Comparison of ENCODE assay signal across 9 cellular contexts in the genomic region with DNA sequence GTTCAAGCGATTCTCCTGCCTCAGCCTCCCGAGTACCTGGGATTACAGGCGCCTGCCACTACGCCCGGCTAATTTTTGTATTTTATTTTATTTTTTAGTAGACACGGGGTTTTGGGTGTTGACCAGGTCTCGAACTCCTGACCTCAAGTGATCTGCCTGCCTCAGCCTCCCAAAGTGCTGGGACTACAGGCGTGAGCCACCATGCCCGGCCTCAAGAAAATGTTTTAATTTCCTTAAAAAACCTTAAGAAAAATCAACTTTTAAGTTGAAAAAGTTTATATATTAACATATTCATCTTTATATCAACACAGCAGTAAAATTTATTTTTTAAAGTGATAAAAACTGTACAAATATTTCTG. TPM values are rescaled to one million over a fixed set of nuclear protein-coding genes. Genes with fewer than 3 reads are reported as not detected.
DNase-seq lines count a peak whose midpoint lies in the region; ATAC-seq, FAIRE-seq and TF ChIP-seq lines count a peak whose summit lies in the region.
"Not testable (repeated sequence)": the region's sequence is repeated elsewhere in the genome, so short reads cannot be mapped to it uniquely, and the experiment has no call there.
"Had no signal": no experiment of that assay in that cellular context is flagged by ENCODE, and none has a peak within 500 bp of the region (broad histone marks: within the 10 kb centered on the region; RNA-seq: fewer than 3 reads in every experiment).

No MANE protein-coding gene starts in this region.

- TF ChIP-seq RAD21 in A549 (conservative IDR thresholded peaks at IDR 0.05 in 1 of 2, IDR thresholded peaks at IDR 0.05 in 1 of 2) = not testable (repeated sequence)

- H3K4me3 ChIP-seq in A549 (peak overlapping the region; percentile 32), GM23248 (peak overlapping the region; percentile 93), OCI-LY7 (ENCODE audit: low read depth, low read length, poor library complexity, severe bottlenecking) (peak overlapping the region; percentile 7), bronchial epithelial cell (ENCODE audit: low read depth, low read length) (peak overlapping the region; percentile 99), heart right ventricle (peak overlapping the region in 9 of 10 donors; percentile 10 to 98 (median 88)), spleen (peak overlapping the region in 7 of 8 donors; percentile 66 to 99 (median 98))

- not testable (repeated sequence) for H3K27ac Mint-ChIP-seq in activated CD8-positive, alpha-beta memory T cell treated with anti-CD3 and anti-CD28 coated beads, Interleukin-2, amount 10 ng/mL, durations not matched to agents 7 days and 5 days
- peak overlapping the region in 9 of 10 donors; percentile 87 to 96 (median 92) for H3K27ac Mint-ChIP-seq in naive thymus-derived CD8-positive, alpha-beta T cell

- H3K36me3 ChIP-seq in GM23248 (ENCODE audit: low read depth); bronchial epithelial cell (ENCODE audit: control insufficient read depth, insufficient read depth, low read length): not testable (repeated sequence)
- H3K36me3 ChIP-seq in OCI-LY7 (ENCODE audit: insufficient read depth, low read length) = peaks cover 13% of the 10 kb centered on the region; the same call in 1 of the 2 replicates
- peaks cover 0 to 11% (median 0%) of the 10 kb centered on the region in 9 donors for H3K36me3 ChIP-seq in heart right ventricle
- peaks cover 0 to 16% (median 0%) of the 10 kb centered on the region in 6 donors for H3K36me3 ChIP-seq in spleen

- peak overlapping the region; percentile 44 for H3K9ac ChIP-seq in GM23248

- BruUV-seq in OCI-LY7 (replicated peaks; lab: Mats Ljungman, UMichigan) = not testable (repeated sequence)

- not testable (repeated sequence) for FAIRE-seq in A549 (lab: Jason Lieb, UNC); bronchial epithelial cell (lab: Jason Lieb, UNC)

- H3K36me3 Mint-ChIP-seq in activated CD8-positive, alpha-beta memory T cell treated with anti-CD3 and anti-CD28 coated beads, Interleukin-2, amount 10 ng/mL, durations not matched to agents 7 days and 5 days; naive thymus-derived CD8-positive, alpha-beta T cell: not testable (repeated sequence)

- not testable (repeated sequence) for H3K27me3 Mint-ChIP-seq in activated CD8-positive, alpha-beta memory T cell treated with anti-CD3 and anti-CD28 coated beads, Interleukin-2, amount 10 ng/mL, durations not matched to agents 7 days and 5 days; naive thymus-derived CD8-positive, alpha-beta T cell

- H3K4me3 Mint-ChIP-seq in activated CD8-positive, alpha-beta memory T cell treated with anti-CD3 and anti-CD28 coated beads, Interleukin-2, amount 10 ng/mL, durations not matched to agents 7 days and 5 days = peak overlapping the region; percentile 90
- peak overlapping the region; percentile 94 to 99 (median 97) for H3K4me3 Mint-ChIP-seq in naive thymus-derived CD8-positive, alpha-beta T cell

- peaks cover 31% of the 10 kb centered on the region for H3K4me1 Mint-ChIP-seq in activated CD8-positive, alpha-beta memory T cell treated with anti-CD3 and anti-CD28 coated beads, Interleukin-2, amount 10 ng/mL, durations not matched to agents 7 days and 5 days
- H3K4me1 Mint-ChIP-seq in naive thymus-derived CD8-positive, alpha-beta T cell = peaks cover 8 to 28% (median 26%) of the 10 kb centered on the region in 4 donors

- not testable (repeated sequence) for ATAC-seq in A549; activated CD8-positive, alpha-beta memory T cell treated with anti-CD3 and anti-CD28 coated beads, Interleukin-2, amount 10 ng/mL, durations not matched to agents 7 days and 5 days; heart right ventricle; naive thymus-derived CD8-positive, alpha-beta T cell

- H3K4me2 ChIP-seq in A549 (peak overlapping the region; percentile 67), GM23248 (ENCODE audit: unreplicated experiment) (peak overlapping the region; percentile 84), OCI-LY7 (ENCODE audit: low read length) (peak overlapping the region; percentile 48)

- H3K9me2 ChIP-seq in GM23248 (ENCODE audit: insufficient read depth); OCI-LY7 (ENCODE audit: insufficient read depth, low read length): not testable (repeated sequence)

- CTCF ChIA-PET in A549 (lab: Yijun Ruan, JAX); OCI-LY7 (lab: Charles Lee; ENCODE audit: unreplicated experiment); activated CD8-positive, alpha-beta memory T cell treated with anti-CD3 and anti-CD28 coated beads, Interleukin-2, amount 10 ng/mL, durations not matched to agents 7 days and 5 days (lab: Charles Lee): not testable (repeated sequence)

- intact Hi-C loops in OCI-LY7 (cut with micrococcal nuclease; ENCODE audit: unreplicated experiment) (loop anchor here (1.0 to 2.0 kb wide), 3 partner anchors 85 to 125 kb away; partner anchors contain the start of genes DHX38, IST1 and TXNL4B), heart right ventricle (cut with DNase I) (loop anchor here in 1 of 10 donors (1.0 kb wide), 1 partner anchor 85 kb away; the partner anchor contains the start of genes DHX38 and TXNL4B)
- intact Hi-C loops in spleen (cut with DNase I; ENCODE audit: low total_unique reads) = not testable (repeated sequence)

- H4K20me1 ChIP-seq in GM23248 (ENCODE audit: insufficient read depth); OCI-LY7 (ENCODE audit: insufficient read depth, low read length): not testable (repeated sequence)

- TF ChIP-seq CTCF in A549 (IDR thresholded peaks at IDR 0.05); OCI-LY7 (conservative IDR thresholded peaks at IDR 0.05; ENCODE audit: low read length); bronchial epithelial cell (IDR thresholded peaks at IDR 0.05; ENCODE audit: insufficient read depth, low read length, severe bottlenecking); heart right ventricle (IDR thresholded peaks at IDR 0.05); spleen (IDR thresholded peaks at IDR 0.05 in 8 of 11, conservative IDR thresholded peaks at IDR 0.05 in 3 of 11): not testable (repeated sequence)

- H3K27ac ChIP-seq in A549 (peak overlapping the region; percentile 57 to 78), OCI-LY7 (ENCODE audit: low read depth, low read length, poor library complexity, severe bottlenecking) (peak overlapping the region; percentile 52), heart right ventricle (peak overlapping the region in 6 of 10 donors; percentile 2 to 66 (median 34)), spleen (peak overlapping the region in 6 of 8 donors; percentile 45 to 86 (median 74))
- not testable (repeated sequence) for H3K27ac ChIP-seq in GM23248

- POLR2A ChIA-PET in A549 (lab: Yijun Ruan, JAX); OCI-LY7 (lab: Charles Lee); naive thymus-derived CD8-positive, alpha-beta T cell (lab: Charles Lee): not testable (repeated sequence)

- DNase-seq in A549 (ENCODE audit: low read depth in 1 of 2, low spot score in 1 of 2); GM23248; OCI-LY7 (ENCODE audit: low spot score); activated CD8-positive, alpha-beta memory T cell treated with anti-CD3 and anti-CD28 coated beads, Interleukin-2, amount 10 ng/mL, durations not matched to agents 7 days and 5 days; bronchial epithelial cell (ENCODE audit: low read depth); heart right ventricle; naive thymus-derived CD8-positive, alpha-beta T cell; spleen: not testable (repeated sequence)

- not testable (repeated sequence) for TF ChIP-seq EP300 in A549 (IDR thresholded peaks at IDR 0.05)

- not testable (repeated sequence) for H3K9me3 ChIP-seq in A549; GM23248 (ENCODE audit: low read depth); OCI-LY7 (ENCODE audit: low read length); heart right ventricle; spleen

- H3K9me3 Mint-ChIP-seq in activated CD8-positive, alpha-beta memory T cell treated with anti-CD3 and anti-CD28 coated beads, Interleukin-2, amount 10 ng/mL, durations not matched to agents 7 days and 5 days (ENCODE audit: low read depth); naive thymus-derived CD8-positive, alpha-beta T cell: not testable (repeated sequence)

- not testable (repeated sequence) for H3F3A ChIP-seq in GM23248 (ENCODE audit: insufficient read depth)

- 72% methylated on average over 9 of the region's 9 CpGs for WGBS in A549 (ENCODE audit: missing lambda C conversion rate)
- WGBS in GM23248 (ENCODE audit: low coverage in 1 of 2, low lambda C conversion rate in 2 of 2, missing lambda C conversion rate in 2 of 2), 2 experiments = 79 to 80% methylated on average over 9 of the region's 9 CpGs
- WGBS in heart right ventricle, 2 donors = 80 to 84% methylated on average over 9 of the region's 9 CpGs
- WGBS in spleen, 5 donors = 79 to 81% (median 79%) methylated on average over 9 of the region's 9 CpGs

- H3K79me2 ChIP-seq in GM23248 (ENCODE audit: insufficient read depth) = not testable (repeated sequence)
- peaks cover 10% of the 10 kb centered on the region; the same call in 1 of the 2 replicates for H3K79me2 ChIP-seq in OCI-LY7 (ENCODE audit: insufficient read depth, low read depth, low read length)

- H3K4me1 ChIP-seq in A549; GM23248 (ENCODE audit: insufficient read depth); OCI-LY7 (ENCODE audit: insufficient read depth, low read length, poor library complexity, severe bottlenecking): not testable (repeated sequence)
- H3K4me1 ChIP-seq in heart right ventricle = peaks cover 0 to 13% (median 10%) of the 10 kb centered on the region in 9 donors
- peaks cover 3 to 34% (median 14%) of the 10 kb centered on the region in 6 donors for H3K4me1 ChIP-seq in spleen

- not testable (repeated sequence) for TF ChIP-seq POLR2A in A549 (IDR thresholded peaks at IDR 0.05; ENCODE audit: low read length); spleen (IDR thresholded peaks at IDR 0.05)

- not testable (repeated sequence) for H3K27me3 ChIP-seq in GM23248 (replicated peaks; ENCODE audit: insufficient read depth); bronchial epithelial cell (ENCODE audit: control insufficient read depth, insufficient read depth, low read length); heart right ventricle; spleen (replicated peaks in 1 of 7)

- in situ Hi-C loops in GM23248 (cut with MboI) = not testable (repeated sequence)

- peak overlapping the region; percentile 83 for H2AFZ ChIP-seq in GM23248
- H2AFZ ChIP-seq in OCI-LY7 (ENCODE audit: low read length) = peak overlapping the region; percentile 72

RNA-seq across cellular contexts. Expression of gene DHODH, which starts 0.5 kb away (rescaled TPM):
- 10.1 and 13.2 TPM in 2 replicates for polyA plus RNA-seq in A549 (2011; rRNA removed)
- polyA plus RNA-seq in A549 (2012; cell fraction: cytosol; rRNA removed) = 13.3 and 13.6 TPM in 2 replicates
- 13.3 and 13.4 TPM in 2 replicates for polyA plus RNA-seq in A549 (2012; cell fraction: nucleus; rRNA removed)
- 9.7 to 11.0 TPM (median 10.5 TPM) in 3 replicates for polyA plus RNA-seq in A549 (2017; fragmentation: RNase III; extraction: RNeasy Plus Mini Kit Qiagen cat#74134 plus additional on column Dnase treatment)
- 8.7 and 9.9 TPM in 2 replicates for polyA minus RNA-seq in A549 (2011; rRNA and poly(A)+ RNA removed)
- total RNA-seq in GM23248 (2014; rRNA removed; shearing (Covaris generic)) = 2.2 and 8.5 TPM in 2 replicates
- polyA plus RNA-seq in GM23248 (2016; fragmentation: Nextera tagmentation; extraction: Ambion mirVana) = 3.8 and 5.4 TPM in 2 replicates
- total RNA-seq in OCI-LY7 (2014; rRNA removed; shearing (Covaris generic)) = 12.3 and 15.7 TPM in 2 replicates
- total RNA-seq in OCI-LY7 (2022) = 16.6 and 20.9 TPM in 2 replicates
- total RNA-seq in activated CD8-positive, alpha-beta memory T cell treated with anti-CD3 and anti-CD28 coated beads, Interleukin-2, amount 10 ng/mL, durations not matched to agents 7 days and 5 days = 10 to 100 TPM; 13.6 to 14.5 TPM
- 5.0 and 11.1 TPM in 2 replicates for total RNA-seq in bronchial epithelial cell
- total RNA-seq in heart right ventricle = 10 to 100 TPM in 3 of 10 donors, 1 to 10 TPM in 7; 6.1 to 12.6 (median 8.9) TPM
- polyA plus RNA-seq in heart right ventricle = 1 to 10 TPM; 6.6 to 7.0 TPM
- 10 to 100 TPM; 14.6 to 14.8 TPM for total RNA-seq in naive thymus-derived CD8-positive, alpha-beta T cell
- 10 to 100 TPM in 2 of 3 donors, 1 to 10 TPM in 1; 9.9 to 14.8 (median 12.5) TPM for polyA plus RNA-seq in naive thymus-derived CD8-positive, alpha-beta T cell
- 1 to 10 TPM; 3.3 to 9.9 (median 8.5) TPM for total RNA-seq in spleen
- polyA plus RNA-seq in spleen = 1 to 10 TPM; 4.7 to 6.5 (median 5.5) TPM

RNA-seq across cellular contexts. Expression of gene PKD1L3, which starts 7.8 kb away (rescaled TPM):
- 0.01 TPM in 1 of 2 replicates, not detected in the other for polyA plus RNA-seq in A549 (2011; rRNA removed)
- polyA plus RNA-seq in A549 (2012; cell fraction: cytosol; rRNA removed) = not detected in 2 replicates
- polyA plus RNA-seq in A549 (2012; cell fraction: nucleus; rRNA removed) = not detected in 2 replicates
- not detected in 3 replicates for polyA plus RNA-seq in A549 (2017; fragmentation: RNase III; extraction: RNeasy Plus Mini Kit Qiagen cat#74134 plus additional on column Dnase treatment)
- polyA minus RNA-seq in A549 (2011; rRNA and poly(A)+ RNA removed) = 0.05 TPM in 1 of 2 replicates, not detected in the other
- not detected in 2 replicates for total RNA-seq in GM23248 (2014; rRNA removed; shearing (Covaris generic))
- not detected in 2 replicates for polyA plus RNA-seq in GM23248 (2016; fragmentation: Nextera tagmentation; extraction: Ambion mirVana)
- total RNA-seq in OCI-LY7 (2014; rRNA removed; shearing (Covaris generic)) = 0.09 TPM in 1 of 2 replicates, not detected in the other
- not detected in 2 replicates for total RNA-seq in OCI-LY7 (2022)
- total RNA-seq in activated CD8-positive, alpha-beta memory T cell treated with anti-CD3 and anti-CD28 coated beads, Interleukin-2, amount 10 ng/mL, durations not matched to agents 7 days and 5 days = under 1 TPM; 0.28 to 0.29 TPM
- not detected in 2 replicates for total RNA-seq in bronchial epithelial cell
- under 1 TPM in 6 of 10 donors, not detected in 4; 0.04 to 0.19 (median 0.11) TPM for total RNA-seq in heart right ventricle
- under 1 TPM; under 0.01 to 0.07 TPM for polyA plus RNA-seq in heart right ventricle
- not detected for total RNA-seq in naive thymus-derived CD8-positive, alpha-beta T cell
- not detected for polyA plus RNA-seq in naive thymus-derived CD8-positive, alpha-beta T cell
- 1 to 10 TPM in 1 of 7 donors, under 1 TPM in 6; 0.20 to 1.3 (median 0.46) TPM for total RNA-seq in spleen
- under 1 TPM in 2 of 3 donors, not detected in 1; 0.03 TPM for polyA plus RNA-seq in spleen
- total RNA-seq: A172 had no signal

RNA-seq across cellular contexts. Expression of gene HP, which starts 46.3 kb away (rescaled TPM):
- 0.23 and 0.28 TPM in 2 replicates for polyA plus RNA-seq in A549 (2011; rRNA removed)
- polyA plus RNA-seq in A549 (2012; cell fraction: cytosol; rRNA removed) = not detected in 2 replicates
- polyA plus RNA-seq in A549 (2012; cell fraction: nucleus; rRNA removed) = 0.15 and 0.22 TPM in 2 replicates
- polyA plus RNA-seq in A549 (2017; fragmentation: RNase III; extraction: RNeasy Plus Mini Kit Qiagen cat#74134 plus additional on column Dnase treatment) = not detected in 3 replicates
- polyA minus RNA-seq in A549 (2011; rRNA and poly(A)+ RNA removed) = 1.3 TPM in 1 of 2 replicates, not detected in the other
- total RNA-seq in GM23248 (2014; rRNA removed; shearing (Covaris generic)) = not detected in 2 replicates
- polyA plus RNA-seq in GM23248 (2016; fragmentation: Nextera tagmentation; extraction: Ambion mirVana) = not detected in 2 replicates
- total RNA-seq in OCI-LY7 (2014; rRNA removed; shearing (Covaris generic)) = not detected in 2 replicates
- total RNA-seq in OCI-LY7 (2022) = not detected in 2 replicates
- not detected for total RNA-seq in activated CD8-positive, alpha-beta memory T cell treated with anti-CD3 and anti-CD28 coated beads, Interleukin-2, amount 10 ng/mL, durations not matched to agents 7 days and 5 days
- not detected in 2 replicates for total RNA-seq in bronchial epithelial cell
- total RNA-seq in heart right ventricle = 10 to 100 TPM in 2 of 10 donors, 1 to 10 TPM in 7, under 1 TPM in 1; 0.47 to 26.6 (median 5.0) TPM
- 1 to 10 TPM; 4.0 to 8.9 TPM for polyA plus RNA-seq in heart right ventricle
- total RNA-seq in naive thymus-derived CD8-positive, alpha-beta T cell = under 1 TPM in 1 of 2 experiments, not detected in 1; 0.22 TPM
- under 1 TPM in 1 of 3 donors, not detected in 2; 0.26 TPM for polyA plus RNA-seq in naive thymus-derived CD8-positive, alpha-beta T cell
- total RNA-seq in spleen = 10 to 100 TPM in 6 of 7 donors, 1 to 10 TPM in 1; 7.4 to 52.1 (median 18.2) TPM
- 10 to 100 TPM in 1 of 3 donors, 1 to 10 TPM in 2; 8.5 to 14.1 (median 8.7) TPM for polyA plus RNA-seq in spleen
- total RNA-seq: A172 had no signal

RNA-seq across cellular contexts. Expression of gene HPR, which starts 55.0 kb away (rescaled TPM):
- not detected in 2 replicates for polyA plus RNA-seq in A549 (2011; rRNA removed)
- not detected in 2 replicates for polyA plus RNA-seq in A549 (2012; cell fraction: cytosol; rRNA removed)
- polyA plus RNA-seq in A549 (2012; cell fraction: nucleus; rRNA removed) = not detected in 2 replicates
- not detected in 3 replicates for polyA plus RNA-seq in A549 (2017; fragmentation: RNase III; extraction: RNeasy Plus Mini Kit Qiagen cat#74134 plus additional on column Dnase treatment)
- not detected in 2 replicates for polyA minus RNA-seq in A549 (2011; rRNA and poly(A)+ RNA removed)
- not detected in 2 replicates for total RNA-seq in GM23248 (2014; rRNA removed; shearing (Covaris generic))
- polyA plus RNA-seq in GM23248 (2016; fragmentation: Nextera tagmentation; extraction: Ambion mirVana) = not detected in 2 replicates
- total RNA-seq in OCI-LY7 (2014; rRNA removed; shearing (Covaris generic)) = not detected in 2 replicates
- total RNA-seq in OCI-LY7 (2022) = not detected in 2 replicates
- not detected for total RNA-seq in activated CD8-positive, alpha-beta memory T cell treated with anti-CD3 and anti-CD28 coated beads, Interleukin-2, amount 10 ng/mL, durations not matched to agents 7 days and 5 days
- total RNA-seq in bronchial epithelial cell = not detected in 2 replicates
- total RNA-seq in heart right ventricle = 100 to 1,000 TPM in 2 of 10 donors, 10 to 100 TPM in 8; 32.9 to 133 (median 60.8) TPM
- 100 to 1,000 TPM in 1 of 2 donors, 10 to 100 TPM in 1; 37.2 to 115 TPM for polyA plus RNA-seq in heart right ventricle
- total RNA-seq in naive thymus-derived CD8-positive, alpha-beta T cell = not detected
- not detected for polyA plus RNA-seq in naive thymus-derived CD8-positive, alpha-beta T cell
- under 1 TPM in 1 of 7 donors, not detected in 6; 0.49 TPM for total RNA-seq in spleen
- under 1 TPM; 0.09 to 0.20 (median 0.19) TPM for polyA plus RNA-seq in spleen
- total RNA-seq: A172 had no signal

Comparison
In these comparisons a context has a peak if more than half of its experiments do, and no peak if none do; other contexts are left out.
1. H3K4me3 ChIP-seq: peak in every context shown above with its lines; median percentile 99 in bronchial epithelial cell; 98 in spleen; 93 in GM23248; 88 in heart right ventricle; 32 in A549; 7 in OCI-LY7.